ENCODE assay signal across 9 cellular contexts in genomic region chr16:728890-729744, GRCh38. TPM values are rescaled to one million over a fixed set of nuclear protein-coding genes. Genes with fewer than 3 reads are reported as not detected.
A peak's percentile ranks its signal among the peaks of the same experiment; 100 is the strongest.
DNase-seq lines count a peak whose midpoint lies in the region; ATAC-seq and TF ChIP-seq lines count a peak whose summit lies in the region.
"Had no signal": no experiment of that assay in that cellular context is flagged by ENCODE, and none has a peak within 500 bp of the region (broad histone marks: within the 10 kb centered on the region; RNA-seq: fewer than 3 reads in every experiment).

No MANE protein-coding gene starts in this region.

- H3K36me3 ChIP-seq in GM06990 (ENCODE audit: control insufficient read depth, insufficient read depth, low read length): peaks cover 21% of the 10 kb centered on the region
- peaks cover 40% of the 10 kb centered on the region for H3K36me3 ChIP-seq in OCI-LY1 (ENCODE audit: insufficient read depth, low read length)
- H3K36me3 ChIP-seq in esophagus squamous epithelium: peaks cover 11 to 40% (median 19%) of the 10 kb centered on the region in 3 donors
- H3K36me3 ChIP-seq in left lung: peaks cover 0 to 44% of the 10 kb centered on the region in 2 donors
- H3K36me3 ChIP-seq in transverse colon: peaks cover 0 to 7% (median 3%) of the 10 kb centered on the region in 4 donors

- 38 to 78% methylated on average over 7 to 16 of the region's 55 CpGs for WGBS in esophagus squamous epithelium, 2 donors
- WGBS in transverse colon (ENCODE audit: low coverage in 1 of 2), 2 donors: 50 to 73% methylated on average over 1 to 38 of the region's 55 CpGs

- TF ChIP-seq CTCF in GM06990 (IDR thresholded peaks at IDR 0.05; ENCODE audit: insufficient read depth, low read length, poor library complexity, severe bottlenecking) (no peak), OCI-LY1 (IDR thresholded peaks at IDR 0.05; ENCODE audit: low read length) (no peak), esophagus squamous epithelium (IDR thresholded peaks at IDR 0.05) (no peak), left lung (IDR thresholded peaks at IDR 0.05) (no peak), transverse colon (IDR thresholded peaks at IDR 0.05) (no peak)

- H3K27me3 Mint-ChIP-seq in effector memory CD8-positive, alpha-beta T cell: no peaks in the 10 kb centered on the region

- intact Hi-C loops in esophagus squamous epithelium (cut with DNase I): no loop called here
- intact Hi-C loops in left lung (cut with DNase I): no loop called here
- intact Hi-C loops in transverse colon (cut with DNase I; ENCODE audit: low total_unique reads): no loop called here

- H3K4me3 ChIP-seq in GM06990 (replicated peaks; ENCODE audit: low read depth, low read length) (peak overlapping the region; percentile 79), OCI-LY1 (ENCODE audit: low read depth, low read length, poor library complexity, severe bottlenecking) (peak overlapping the region; percentile 93), skeletal muscle cell (ENCODE audit: low read depth, low read length) (peak overlapping the region; percentile 81), esophagus squamous epithelium (peak overlapping the region in 2 of 4 donors; percentile 54 to 67), left lung (no peak overlapping the region), transverse colon (peak overlapping the region in 1 of 4 donors; percentile 56)

- H3K9me3 Mint-ChIP-seq in effector memory CD8-positive, alpha-beta T cell: no peaks in the 10 kb centered on the region
- H3K9me3 Mint-ChIP-seq: T-helper 2 cell treated with Interferon-gamma antibody and Interleukin-4, amounts not matched to agents 5 μg/mL and 100 μg/mL, for 36 hours had no signal

- H3K4me2 ChIP-seq in OCI-LY1 (ENCODE audit: low read length): peak overlapping the region; percentile 75

- H3K9me2 ChIP-seq in OCI-LY1 (ENCODE audit: low read depth, low read length): no peaks in the 10 kb centered on the region

- ATAC-seq in effector memory CD8-positive, alpha-beta T cell (replicated peaks): no peak
- ATAC-seq in HG03108 (IDR thresholded peaks at IDR 0.05; ENCODE audit: unreplicated experiment) (no peak), left lung (no peak)

- peak overlapping the region; percentile 58 for H3K27ac ChIP-seq in OCI-LY1 (ENCODE audit: low read depth, low read length, poor library complexity, severe bottlenecking)
- peak overlapping the region in 1 of 4 donors; percentile 5 for H3K27ac ChIP-seq in esophagus squamous epithelium
- H3K27ac ChIP-seq in left lung: no peak overlapping the region
- no peak overlapping the region for H3K27ac ChIP-seq in transverse colon

- H3K36me3 Mint-ChIP-seq in effector memory CD8-positive, alpha-beta T cell (ENCODE audit: insufficient read depth): peaks cover 35% of the 10 kb centered on the region

- no peaks in the 10 kb centered on the region for H3K27me3 ChIP-seq in GM06990 (replicated peaks; ENCODE audit: control insufficient read depth, insufficient read depth, low read length)
- H3K27me3 ChIP-seq in OCI-LY1 (ENCODE audit: insufficient read depth, low read length): no peaks in the 10 kb centered on the region
- peaks cover 0 to 49% (median 1%) of the 10 kb centered on the region in 4 donors for H3K27me3 ChIP-seq in esophagus squamous epithelium
- peaks cover 0 to 45% of the 10 kb centered on the region in 2 donors for H3K27me3 ChIP-seq in left lung
- peaks cover 44% of the 10 kb centered on the region for H3K27me3 ChIP-seq in transverse colon

- peaks cover 22% of the 10 kb centered on the region for H3K4me1 ChIP-seq in OCI-LY1 (ENCODE audit: insufficient read depth, low read length, severe bottlenecking)
- peaks cover 23 to 35% (median 28%) of the 10 kb centered on the region in 3 donors for H3K4me1 ChIP-seq in esophagus squamous epithelium
- peaks cover 12 to 29% of the 10 kb centered on the region in 2 donors for H3K4me1 ChIP-seq in left lung
- peaks cover 21 to 29% (median 27%) of the 10 kb centered on the region in 4 donors for H3K4me1 ChIP-seq in transverse colon

- H3F3A ChIP-seq in OCI-LY1 (ENCODE audit: insufficient read depth, low read length): peaks cover 4% of the 10 kb centered on the region; the same call in 1 of the 2 replicates

- H3K27ac Mint-ChIP-seq in effector memory CD8-positive, alpha-beta T cell: no peak overlapping the region

- no peaks in the 10 kb centered on the region for H3K9me3 ChIP-seq in OCI-LY1 (ENCODE audit: low read length)
- H3K9me3 ChIP-seq in esophagus squamous epithelium: no peaks in the 10 kb centered on the region
- no peaks in the 10 kb centered on the region for H3K9me3 ChIP-seq in left lung
- no peaks in the 10 kb centered on the region for H3K9me3 ChIP-seq in transverse colon

- TF ChIP-seq POLR2A in esophagus squamous epithelium (IDR thresholded peaks at IDR 0.05): no peak
- TF ChIP-seq POLR2A in transverse colon (IDR thresholded peaks at IDR 0.05): no peak

- H2AFZ ChIP-seq in OCI-LY1 (ENCODE audit: low read length): no peak overlapping the region

- in situ Hi-C loops in transverse colon (cut with MboI; ENCODE audit: low pct_ligation_motif_present in 1 of 4, low pct_unique_long_range_greater_than_20kb in 1 of 4, low sequenced_read_pairs in 3 of 4): no loop called here

- peaks cover 0 to 6% of the 10 kb centered on the region in 2 donors for H3K4me1 Mint-ChIP-seq in effector memory CD8-positive, alpha-beta T cell (ENCODE audit: low read depth in 2 of 2)

- peak overlapping the region; percentile 57 to 80 for H3K4me3 Mint-ChIP-seq in effector memory CD8-positive, alpha-beta T cell

- H3K79me2 ChIP-seq in OCI-LY1 (ENCODE audit: insufficient read depth, low read length): no peaks in the 10 kb centered on the region

- peak; percentile 28 for DNase-seq in GM06990 (ENCODE audit: extremely low read depth, insufficient read length)
- DNase-seq in effector memory CD8-positive, alpha-beta T cell: no peak
- no peak for DNase-seq in skeletal muscle cell (ENCODE audit: low read depth)
- DNase-seq in esophagus squamous epithelium (lab: John Stamatoyannopoulos, UW): no peak
- DNase-seq in left lung: no peak
- DNase-seq in transverse colon: no peak

- peak overlapping the region; percentile 67; the same call in 1 of the 2 replicates for H3K9ac ChIP-seq in OCI-LY1 (ENCODE audit: low read length)

- no peaks in the 10 kb centered on the region for H4K20me1 ChIP-seq in OCI-LY1 (ENCODE audit: insufficient read depth, low read length)

- TF ChIP-seq EP300 in transverse colon (IDR thresholded peaks at IDR 0.05; ENCODE audit: low read depth): no peak

RNA-seq across cellular contexts. Expression of gene HAGHL, which starts 2.2 kb away (rescaled TPM):
- total RNA-seq in esophagus squamous epithelium (1 to 10 TPM in 3 of 4 donors, not detected in 1; 1.7 to 5.7 (median 4.8) TPM), left lung (1 to 10 TPM; 8.7 to 9.9 TPM), transverse colon (10 to 100 TPM in 1 of 4 donors, 1 to 10 TPM in 3; 1.2 to 12.3 (median 5.5) TPM)

RNA-seq across cellular contexts. Expression of gene CCDC78, which starts 2.9 kb away (rescaled TPM):
- total RNA-seq in esophagus squamous epithelium (1 to 10 TPM in 1 of 4 donors, under 1 TPM in 3; under 0.01 to 1.0 (median 0.47) TPM), left lung (10 to 100 TPM in 1 of 2 donors, under 1 TPM in 1; 0.96 to 13.7 TPM), transverse colon (10 to 100 TPM in 1 of 4 donors, 1 to 10 TPM in 1, under 1 TPM in 2; 0.40 to 24.3 (median 0.98) TPM)

RNA-seq across cellular contexts. Expression of gene ANTKMT, which starts 8.2 kb away (rescaled TPM):
- 10 to 100 TPM; 11.6 to 29.1 (median 24.2) TPM for total RNA-seq in esophagus squamous epithelium
- total RNA-seq in left lung: 10 to 100 TPM; 45.8 to 52.9 TPM
- 10 to 100 TPM; 19.7 to 53.0 (median 38.2) TPM for total RNA-seq in transverse colon

RNA-seq across cellular contexts. Expression of gene CIAO3, which starts 11.7 kb away (rescaled TPM):
- total RNA-seq in esophagus squamous epithelium: 10 to 100 TPM; 29.7 to 34.5 (median 33.2) TPM
- 10 to 100 TPM; 26.7 to 28.2 TPM for total RNA-seq in left lung
- 100 to 1,000 TPM in 2 of 4 donors, 10 to 100 TPM in 2; 59.1 to 346 (median 102) TPM for total RNA-seq in transverse colon

RNA-seq across cellular contexts. Expression of gene METRN, which starts 14.2 kb away (rescaled TPM):
- total RNA-seq in esophagus squamous epithelium (10 to 100 TPM in 2 of 4 donors, 1 to 10 TPM in 2; 4.2 to 12.7 (median 8.8) TPM), left lung (10 to 100 TPM; 37.0 to 57.3 TPM), transverse colon (10 to 100 TPM in 3 of 4 donors, 1 to 10 TPM in 1; 4.9 to 47.2 (median 35.2) TPM)

Comparison
In these comparisons a context has a peak if more than half of its experiments do, and no peak if none do; other contexts are left out.
1. H3K4me3 ChIP-seq: peak in GM06990 (single experiment), OCI-LY1 (single experiment) and skeletal muscle cell (single experiment); none in left lung (0 of 2).